ENCODE assay signal across 9 cellular contexts in genomic region chr5:107365355-107366109, GRCh38.
DNase-seq lines count a peak whose midpoint lies in the region; ATAC-seq, FAIRE-seq and TF ChIP-seq lines count a peak whose summit lies in the region.
"Had no signal": no experiment of that assay in that cellular context is flagged by ENCODE, and none has a peak within 500 bp of the region (broad histone marks: within the 10 kb centered on the region; RNA-seq: fewer than 3 reads in every experiment).

No MANE protein-coding gene starts in this region.

- peak; percentile 36 for ATAC-seq in HG02970 (IDR thresholded peaks at IDR 0.05; ENCODE audit: low FRiP score, unreplicated experiment)
- ATAC-seq in natural killer cell: peak; percentile 78 to 87 (median 83)
- no peak for ATAC-seq in GM21515 (IDR thresholded peaks at IDR 0.05; ENCODE audit: unreplicated experiment)
- ATAC-seq in GM21528 (IDR thresholded peaks at IDR 0.05; ENCODE audit: low FRiP score, unreplicated experiment): no peak

- DNase-seq in GM18507 (ENCODE audit: extremely low spot score, insufficient read length, low read depth) (no peak), SKM-1 treated with dmso at 0.1 percent for 144 hours (lab: John Stamatoyannopoulos, UW; ENCODE audit: unreplicated experiment) (peak; percentile 90), natural killer cell (peak; percentile 21), NCI-H2029 (lab: John Stamatoyannopoulos, UW) (no peak)
- DNase-seq in activated CD4-positive, alpha-beta memory T cell treated with anti-CD3 and anti-CD28 coated beads for 36 hours: no peak

- no peak for TF ChIP-seq CTCF in natural killer cell (IDR thresholded peaks at IDR 0.05)

- H3K36me3 Mint-ChIP-seq in natural killer cell: no peaks in the 10 kb centered on the region
- H3K36me3 Mint-ChIP-seq in activated CD4-positive, alpha-beta memory T cell treated with anti-CD3 and anti-CD28 coated beads for 36 hours: no peaks in the 10 kb centered on the region

- H3K9me3 Mint-ChIP-seq in natural killer cell: no peaks in the 10 kb centered on the region
- H3K9me3 Mint-ChIP-seq in activated CD4-positive, alpha-beta memory T cell treated with anti-CD3 and anti-CD28 coated beads for 36 hours: no peaks in the 10 kb centered on the region
- H3K9me3 Mint-ChIP-seq: T-helper 1 cell treated with Interleukin-12 subunit alpha and Interleukin-12 subunit beta and Interleukin-4 antibody, amounts not matched to agents 30 μg/mL and 1 μg/mL, for 36 hours had no signal

- peak overlapping the region; percentile 78 to 88 for H3K27ac Mint-ChIP-seq in natural killer cell
- H3K27ac Mint-ChIP-seq in activated CD4-positive, alpha-beta memory T cell treated with anti-CD3 and anti-CD28 coated beads for 36 hours: no peak overlapping the region
- H3K27ac Mint-ChIP-seq: T-helper 1 cell treated with Interleukin-12 subunit alpha and Interleukin-12 subunit beta and Interleukin-4 antibody, amounts not matched to agents 30 μg/mL and 1 μg/mL, for 36 hours had no signal

- peak overlapping the region; percentile 72 for H3K4me3 Mint-ChIP-seq in natural killer cell
- H3K4me3 Mint-ChIP-seq in activated CD4-positive, alpha-beta memory T cell treated with anti-CD3 and anti-CD28 coated beads for 36 hours: no peak overlapping the region
- H3K4me3 Mint-ChIP-seq: T-helper 1 cell treated with Interleukin-12 subunit alpha and Interleukin-12 subunit beta and Interleukin-4 antibody, amounts not matched to agents 30 μg/mL and 1 μg/mL, for 36 hours had no signal

- H3K27me3 Mint-ChIP-seq in natural killer cell (ENCODE audit: low read depth in 2 of 2): no peaks in the 10 kb centered on the region
- H3K27me3 Mint-ChIP-seq in activated CD4-positive, alpha-beta memory T cell treated with anti-CD3 and anti-CD28 coated beads for 36 hours: no peaks in the 10 kb centered on the region

- intact Hi-C loops in natural killer cell (cut with micrococcal nuclease): loop anchor here (1.0 to 10.0 kb wide), 5 partner anchors 24 to 207 kb away; no protein-coding TSS in a partner anchor
- intact Hi-C loops in activated CD4-positive, alpha-beta memory T cell treated with anti-CD3 and anti-CD28 coated beads for 36 hours (cut with micrococcal nuclease): no loop called here

- FAIRE-seq in GM18507 (lab: Jason Lieb, UNC): peak; percentile 82

- peaks cover 31 to 40% of the 10 kb centered on the region in 2 donors for H3K4me1 Mint-ChIP-seq in natural killer cell
- H3K4me1 Mint-ChIP-seq in activated CD4-positive, alpha-beta memory T cell treated with anti-CD3 and anti-CD28 coated beads for 36 hours (ENCODE audit: low read depth): no peaks in the 10 kb centered on the region

- POLR2A ChIA-PET in activated CD4-positive, alpha-beta memory T cell treated with anti-CD3 and anti-CD28 coated beads for 36 hours (lab: Charles Lee): no interaction called here

- CTCF ChIA-PET in activated CD4-positive, alpha-beta memory T cell treated with anti-CD3 and anti-CD28 coated beads for 36 hours (lab: Charles Lee): no interaction called here

Comparison
In these comparisons a context has a peak if more than half of its experiments do, and no peak if none do; other contexts are left out.
1. DNase-seq: peak in SKM-1 treated with dmso at 0.1 percent for 144 hours (single experiment) and natural killer cell (single experiment); none in GM18507 (single experiment), activated CD4-positive, alpha-beta memory T cell treated with anti-CD3 and anti-CD28 coated beads for 36 hours (single experiment) and NCI-H2029 (single experiment).
2. ATAC-seq: peak in HG02970 (single experiment) and natural killer cell (3 of 3); none in GM21515 (single experiment) and GM21528 (single experiment).